19 cellular contexts compared by ENCODE assay signal in genomic region chr12:26751179-26751578, GRCh38.
"Had no signal": no experiment of that assay in that cellular context is flagged by ENCODE, and none has a peak within 500 bp of the region (broad histone marks: within the 10 kb centered on the region; RNA-seq: fewer than 3 reads in every experiment).

No MANE protein-coding gene starts in this region.

- ATAC-seq: left colon; mucosa of descending colon; naive thymus-derived CD8-positive, alpha-beta T cell; psoas muscle had no signal

- H3K4me2 ChIP-seq: hepatocyte had no signal

- H3K36me3 ChIP-seq: neutrophil, sigmoid colon, tibial artery, upper lobe of right lung, vagina had no signal

- H3K4me1 ChIP-seq: tibial artery had no signal

- H3K27me3 ChIP-seq: hepatocyte, neutrophil, sigmoid colon, tibial artery, upper lobe of right lung, vagina had no signal

- H3K4me3 Mint-ChIP-seq: endodermal cell had no signal

- H3K27ac ChIP-seq: coronary artery, hepatocyte, psoas muscle, sigmoid colon, skin epidermis, tibial artery, upper lobe of right lung, vagina had no signal

- H3K9me3 ChIP-seq: neutrophil, psoas muscle, sigmoid colon, vagina had no signal

- H2AFZ ChIP-seq: hepatocyte had no signal

- H3K4me3 ChIP-seq: coronary artery, hepatocyte, mucosa of descending colon, psoas muscle, sigmoid colon, skin epidermis, tibial artery, upper lobe of right lung, vagina had no signal

- H3K27me3 Mint-ChIP-seq: naive thymus-derived CD8-positive, alpha-beta T cell had no signal

- H3K27ac Mint-ChIP-seq: endodermal cell had no signal

- DNase-seq: effector CD4-positive, alpha-beta T cell; endodermal cell; foreskin melanocyte; head of caudate nucleus; kidney; left colon; mammary epithelial cell; mucosa of descending colon; naive thymus-derived CD8-positive, alpha-beta T cell; psoas muscle; sigmoid colon; stimulated activated naive CD4-positive, alpha-beta T cell treated with Interleukin-2 at 50 U/mL for 16 hours; tibial artery; upper lobe of right lung had no signal
